Comparison of ENCODE assay signal across 2 cellular contexts in the genomic region with DNA sequence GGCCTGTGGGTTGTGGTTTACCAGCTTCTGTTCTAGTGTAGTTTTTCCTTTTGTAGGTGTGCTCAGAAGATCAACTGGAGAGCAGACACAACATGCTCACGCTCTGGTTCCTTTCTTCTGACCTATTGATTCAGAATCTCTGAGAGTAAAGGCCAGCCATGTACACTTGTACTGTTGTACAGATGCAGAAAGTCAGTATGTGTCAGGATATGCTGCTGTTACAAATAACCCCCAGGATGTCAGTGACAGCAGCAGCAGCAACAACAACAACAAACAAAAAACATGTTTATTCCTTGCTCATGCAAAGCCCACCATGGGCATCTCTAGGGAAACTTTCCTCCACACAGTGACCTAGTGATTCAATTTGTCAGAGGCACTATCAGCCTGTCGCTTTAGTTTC.
TF ChIP-seq lines count a peak whose summit lies in the region.

No MANE protein-coding gene starts in this region.

TF ChIP-seq in HepG2, 621 proteins besides CTCF, POLR2A, EP300 and RAD21 (continued from another document):
- no peak for TF ChIP-seq ZNF7 (CRISPR knock-in tag; IDR thresholded peaks at IDR 0.05)

TF ChIP-seq in K562, 482 proteins besides CTCF, POLR2A, EP300 and RAD21:
- TF ChIP-seq, protein P1, sequence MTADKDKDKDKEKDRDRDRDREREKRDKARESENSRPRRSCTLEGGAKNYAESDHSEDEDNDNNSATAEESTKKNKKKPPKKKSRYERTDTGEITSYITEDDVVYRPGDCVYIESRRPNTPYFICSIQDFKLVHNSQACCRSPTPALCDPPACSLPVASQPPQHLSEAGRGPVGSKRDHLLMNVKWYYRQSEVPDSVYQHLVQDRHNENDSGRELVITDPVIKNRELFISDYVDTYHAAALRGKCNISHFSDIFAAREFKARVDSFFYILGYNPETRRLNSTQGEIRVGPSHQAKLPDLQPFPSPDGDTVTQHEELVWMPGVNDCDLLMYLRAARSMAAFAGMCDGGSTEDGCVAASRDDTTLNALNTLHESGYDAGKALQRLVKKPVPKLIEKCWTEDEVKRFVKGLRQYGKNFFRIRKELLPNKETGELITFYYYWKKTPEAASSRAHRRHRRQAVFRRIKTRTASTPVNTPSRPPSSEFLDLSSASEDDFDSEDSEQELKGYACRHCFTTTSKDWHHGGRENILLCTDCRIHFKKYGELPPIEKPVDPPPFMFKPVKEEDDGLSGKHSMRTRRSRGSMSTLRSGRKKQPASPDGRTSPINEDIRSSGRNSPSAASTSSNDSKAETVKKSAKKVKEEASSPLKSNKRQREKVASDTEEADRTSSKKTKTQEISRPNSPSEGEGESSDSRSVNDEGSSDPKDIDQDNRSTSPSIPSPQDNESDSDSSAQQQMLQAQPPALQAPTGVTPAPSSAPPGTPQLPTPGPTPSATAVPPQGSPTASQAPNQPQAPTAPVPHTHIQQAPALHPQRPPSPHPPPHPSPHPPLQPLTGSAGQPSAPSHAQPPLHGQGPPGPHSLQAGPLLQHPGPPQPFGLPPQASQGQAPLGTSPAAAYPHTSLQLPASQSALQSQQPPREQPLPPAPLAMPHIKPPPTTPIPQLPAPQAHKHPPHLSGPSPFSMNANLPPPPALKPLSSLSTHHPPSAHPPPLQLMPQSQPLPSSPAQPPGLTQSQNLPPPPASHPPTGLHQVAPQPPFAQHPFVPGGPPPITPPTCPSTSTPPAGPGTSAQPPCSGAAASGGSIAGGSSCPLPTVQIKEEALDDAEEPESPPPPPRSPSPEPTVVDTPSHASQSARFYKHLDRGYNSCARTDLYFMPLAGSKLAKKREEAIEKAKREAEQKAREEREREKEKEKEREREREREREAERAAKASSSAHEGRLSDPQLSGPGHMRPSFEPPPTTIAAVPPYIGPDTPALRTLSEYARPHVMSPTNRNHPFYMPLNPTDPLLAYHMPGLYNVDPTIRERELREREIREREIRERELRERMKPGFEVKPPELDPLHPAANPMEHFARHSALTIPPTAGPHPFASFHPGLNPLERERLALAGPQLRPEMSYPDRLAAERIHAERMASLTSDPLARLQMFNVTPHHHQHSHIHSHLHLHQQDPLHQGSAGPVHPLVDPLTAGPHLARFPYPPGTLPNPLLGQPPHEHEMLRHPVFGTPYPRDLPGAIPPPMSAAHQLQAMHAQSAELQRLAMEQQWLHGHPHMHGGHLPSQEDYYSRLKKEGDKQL (CRISPR knock-in tag; IDR thresholded peaks at IDR 0.05; ENCODE audit: borderline replicate concordance), result no peak
- TF ChIP-seq ZNF224 (CRISPR knock-in tag; IDR thresholded peaks at IDR 0.05) (no peak), NELFE (IDR thresholded peaks at IDR 0.05; ENCODE audit: insufficient read depth, insufficient read length) (no peak), ZNF12 (CRISPR knock-in tag; IDR thresholded peaks at IDR 0.05) (peak; percentile 68; the same call in 1 of the 2 replicates), CHD2 (IDR thresholded peaks at IDR 0.05; ENCODE audit: low read depth, low read length) (no peak), ZNF551 (CRISPR knock-in tag; IDR thresholded peaks at IDR 0.05) (no peak)
- TF ChIP-seq, protein P2, sequence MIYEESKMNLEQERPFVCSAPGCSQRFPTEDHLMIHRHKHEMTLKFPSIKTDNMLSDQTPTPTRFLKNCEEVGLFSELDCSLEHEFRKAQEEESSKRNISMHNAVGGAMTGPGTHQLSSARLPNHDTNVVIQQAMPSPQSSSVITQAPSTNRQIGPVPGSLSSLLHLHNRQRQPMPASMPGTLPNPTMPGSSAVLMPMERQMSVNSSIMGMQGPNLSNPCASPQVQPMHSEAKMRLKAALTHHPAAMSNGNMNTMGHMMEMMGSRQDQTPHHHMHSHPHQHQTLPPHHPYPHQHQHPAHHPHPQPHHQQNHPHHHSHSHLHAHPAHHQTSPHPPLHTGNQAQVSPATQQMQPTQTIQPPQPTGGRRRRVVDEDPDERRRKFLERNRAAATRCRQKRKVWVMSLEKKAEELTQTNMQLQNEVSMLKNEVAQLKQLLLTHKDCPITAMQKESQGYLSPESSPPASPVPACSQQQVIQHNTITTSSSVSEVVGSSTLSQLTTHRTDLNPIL (CRISPR knock-in tag; IDR thresholded peaks at IDR 0.05), result no peak
